Comparison of ENCODE assay signal across 3 cellular contexts in genomic region chr2:1546901-1547300, GRCh38.
TF ChIP-seq lines count a peak whose summit lies in the region.

No MANE protein-coding gene starts in this region.

TF ChIP-seq in SK-N-SH, 30 proteins besides CTCF, POLR2A, EP300 and RAD21:
- no peak for TF ChIP-seq RXRA (IDR thresholded peaks at IDR 0.05; ENCODE audit: borderline replicate concordance, low read depth)
- TF ChIP-seq FOXJ3 (CRISPR knock-in tag; IDR thresholded peaks at IDR 0.05), result no peak
- no peak for TF ChIP-seq FOXM1 (IDR thresholded peaks at IDR 0.05; ENCODE audit: low read depth)
- TF ChIP-seq ELF1 (IDR thresholded peaks at IDR 0.05), result no peak
- TF ChIP-seq TCF12 (IDR thresholded peaks at IDR 0.05), result no peak
- TF ChIP-seq GABPA (IDR thresholded peaks at IDR 0.05; ENCODE audit: low read depth), result no peak
- no peak for TF ChIP-seq CHD2 (IDR thresholded peaks at IDR 0.05; ENCODE audit: low read length, partially characterized antibody)
- no peak for TF ChIP-seq SIN3A (IDR thresholded peaks at IDR 0.05; ENCODE audit: borderline replicate concordance, low read depth, low read length)
- TF ChIP-seq USF2 (IDR thresholded peaks at IDR 0.05; ENCODE audit: borderline replicate concordance, low read depth, low read length), result no peak
- TF ChIP-seq YY1 (IDR thresholded peaks at IDR 0.05; ENCODE audit: low read depth), result no peak
- TF ChIP-seq RFX5 (IDR thresholded peaks at IDR 0.05; ENCODE audit: low read length), result no peak
- TF ChIP-seq EZH2phosphoT487 (IDR thresholded peaks at IDR 0.05; ENCODE audit: borderline replicate concordance, low read depth), result no peak
- no peak for TF ChIP-seq NFIC (IDR thresholded peaks at IDR 0.05; ENCODE audit: borderline replicate concordance)
- no peak for TF ChIP-seq ZBTB33 (IDR thresholded peaks at IDR 0.05; ENCODE audit: borderline replicate concordance, low read depth)
- no peak for TF ChIP-seq SMC3 (IDR thresholded peaks at IDR 0.05; ENCODE audit: low read depth, low read length)

TF ChIP-seq in SK-N-SH treated with all-trans-retinoic acid at 6 μM for 48 hours, 23 proteins besides CTCF, POLR2A, EP300 and RAD21:
- TF ChIP-seq BACH2 (CRISPR knock-in tag; IDR thresholded peaks at IDR 0.05; ENCODE audit: borderline replicate concordance), result no peak
- no peak for TF ChIP-seq ARNTL (CRISPR knock-in tag; IDR thresholded peaks at IDR 0.05; ENCODE audit: borderline replicate concordance, low read depth)
- TF ChIP-seq ESRRG (CRISPR knock-in tag; IDR thresholded peaks at IDR 0.05), result no peak
- TF ChIP-seq ZFP3 (CRISPR knock-in tag; IDR thresholded peaks at IDR 0.05), result no peak
TF ChIP-seq in SK-N-SH treated with all-trans-retinoic acid at 6 μM for 48 hours: peak in this region for 0.

TF ChIP-seq in IMR-90, 13 proteins besides CTCF, POLR2A, EP300 and RAD21:
- TF ChIP-seq RCOR1 (IDR thresholded peaks at IDR 0.05; ENCODE audit: insufficient replicate concordance, low read length) (no peak), NFE2L2 (IDR thresholded peaks at IDR 0.05; ENCODE audit: low read depth, low read length) (no peak), CHD1 (IDR thresholded peaks at IDR 0.05; ENCODE audit: low read depth, low read length) (no peak), RFX5 (IDR thresholded peaks at IDR 0.05; ENCODE audit: low read depth, low read length) (no peak), ELK1 (IDR thresholded peaks at IDR 0.05; ENCODE audit: borderline replicate concordance, low read depth, low read length) (no peak), MAFK (IDR thresholded peaks at IDR 0.05; ENCODE audit: low read depth, low read length) (no peak), CEBPB (IDR thresholded peaks at IDR 0.05; ENCODE audit: low read depth, low read length) (no peak), USF2 (IDR thresholded peaks at IDR 0.05; ENCODE audit: low read depth, low read length) (no peak), FOS (IDR thresholded peaks at IDR 0.05; ENCODE audit: low read depth, low read length) (no peak), MAZ (IDR thresholded peaks at IDR 0.05; ENCODE audit: borderline replicate concordance, low read depth, low read length) (no peak), MXI1 (IDR thresholded peaks at IDR 0.05; ENCODE audit: borderline replicate concordance, low read depth, low read length) (no peak)
